Comparison of ENCODE assay signal across 8 cellular contexts in the genomic region with DNA sequence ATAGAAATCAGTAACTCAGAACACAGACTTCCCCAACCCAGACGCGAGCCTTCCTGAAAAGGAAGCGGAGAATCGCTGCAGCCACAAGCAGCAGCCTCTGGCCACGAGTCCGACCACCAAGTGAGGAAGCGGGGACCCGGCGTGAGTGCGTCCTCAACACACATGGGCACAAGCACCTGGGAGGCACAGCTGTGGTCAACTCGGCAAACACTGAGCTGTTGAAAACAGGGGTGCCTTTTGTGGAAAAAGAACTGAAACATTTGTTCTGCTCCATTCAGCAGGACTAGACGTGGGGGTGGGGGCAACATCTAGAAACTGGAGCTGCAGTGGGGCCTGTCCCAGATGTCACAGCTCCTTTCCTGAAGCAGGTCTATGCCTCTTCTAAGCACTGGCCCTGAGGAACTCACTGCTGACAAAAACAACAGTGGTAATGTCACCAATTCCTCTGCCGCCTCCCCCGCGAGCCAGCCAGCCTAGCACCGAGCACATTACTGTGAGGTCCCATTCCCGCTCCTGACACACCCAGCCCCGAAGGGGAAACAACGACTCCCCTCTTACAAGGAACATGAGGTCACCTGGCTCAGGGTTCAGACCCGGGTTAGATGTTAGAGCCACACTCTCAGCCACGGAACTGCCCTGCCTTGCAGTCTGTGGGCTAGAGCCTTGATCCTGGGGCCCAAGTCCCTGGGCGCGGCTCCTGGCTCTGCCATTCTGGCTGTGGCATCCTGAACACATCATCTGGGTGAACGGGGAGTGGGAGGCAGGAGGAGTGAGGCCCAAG. TPM values are rescaled to one million over a fixed set of nuclear protein-coding genes. Genes with fewer than 3 reads are reported as not detected.
DNase-seq lines count a peak whose midpoint lies in the region; ATAC-seq, FAIRE-seq and TF ChIP-seq lines count a peak whose summit lies in the region.

No MANE protein-coding gene starts in this region.

- ATAC-seq in HG02884 (IDR thresholded peaks at IDR 0.05; ENCODE audit: unreplicated experiment) (peak; percentile 52), pancreas (no peak), HG02973 (IDR thresholded peaks at IDR 0.05; ENCODE audit: unreplicated experiment) (no peak)

- no peak for DNase-seq in GM12892 (ENCODE audit: insufficient read length)
- peak; percentile 36 to 43 for DNase-seq in activated CD4-positive, alpha-beta T cell treated with anti-CD3 and anti-CD28 coated beads, Interleukin-2, amount 50 U/mL, for 4 hours
- DNase-seq in pancreas, result no peak
- DNase-seq in NCI-H69 (lab: John Stamatoyannopoulos, UW), result no peak
- no peak for DNase-seq in kidney

- no peaks in the 10 kb centered on the region for H3K36me3 Mint-ChIP-seq in nephron (ENCODE audit: low read depth)

- H3K4me3 ChIP-seq in pancreas (no peak overlapping the region), kidney (ENCODE audit: low read length in 2 of 2) (no peak overlapping the region)

- no peaks in the 10 kb centered on the region for H3K27me3 ChIP-seq in pancreas

- intact Hi-C loops in pancreas (cut with DNase I), result loop anchor here (5.0 to 10.0 kb wide), 3 partner anchors 47 to 140 kb away; no protein-coding TSS in a partner anchor
- intact Hi-C loops in kidney (cut with DNase I), result loop anchor here (10.0 kb wide), 1 partner anchor 113 kb away; no protein-coding TSS in a partner anchor

- no peaks in the 10 kb centered on the region for H3K9me3 Mint-ChIP-seq in nephron

- peaks cover 52% of the 10 kb centered on the region for H3K4me1 Mint-ChIP-seq in nephron

- peak overlapping the region; percentile 61 to 77 (median 67) for H3K27ac Mint-ChIP-seq in nephron

- peaks cover 4% of the 10 kb centered on the region for H3K27me3 Mint-ChIP-seq in nephron (ENCODE audit: low read depth)

- 90 to 92% methylated on average over 24 of the region's 24 CpGs for WGBS in pancreas, 2 donors

- H3K9me3 ChIP-seq in pancreas (no peaks in the 10 kb centered on the region), kidney (ENCODE audit: control insufficient read depth in 1 of 2, low read length in 2 of 2) (no peaks in the 10 kb centered on the region)

- TF ChIP-seq CTCF in nephron (IDR thresholded peaks at IDR 0.05; ENCODE audit: unreplicated experiment in 3 of 3) (no peak), pancreas (IDR thresholded peaks at IDR 0.05) (no peak), kidney (IDR thresholded peaks at IDR 0.05; ENCODE audit: borderline replicate concordance, extremely low read depth, insufficient read depth) (no peak)

- H3K27ac ChIP-seq in pancreas, result no peak overlapping the region
- no peak overlapping the region for H3K27ac ChIP-seq in kidney (ENCODE audit: low read depth in 2 of 2, low read length in 2 of 2)

- peaks cover 0 to 12% (median 2%) of the 10 kb centered on the region in 3 donors for H3K36me3 ChIP-seq in pancreas
- H3K36me3 ChIP-seq in kidney (ENCODE audit: control insufficient read depth in 1 of 2, insufficient read depth in 2 of 2, low read length in 2 of 2), result peaks cover 4 to 16% of the 10 kb centered on the region in 2 donors

- peak overlapping the region in 1 of 3 experiments; percentile 47 for H3K4me3 Mint-ChIP-seq in nephron

- TF ChIP-seq POLR2A in GM12892 (IDR thresholded peaks at IDR 0.05; ENCODE audit: low read depth, low read length), result no peak

- peaks cover 0 to 18% (median 0%) of the 10 kb centered on the region in 3 donors for H3K4me1 ChIP-seq in pancreas
- H3K4me1 ChIP-seq in kidney (ENCODE audit: control insufficient read depth in 1 of 2, insufficient read depth in 1 of 2, low read depth in 1 of 2, low read length in 2 of 2), result peaks cover 10 to 16% of the 10 kb centered on the region in 2 donors

- no peak overlapping the region for H3K9ac ChIP-seq in kidney (ENCODE audit: low read length in 2 of 2)

- FAIRE-seq in GM12892 (lab: Jason Lieb, UNC) (peak; percentile 38), pancreas (lab: Jason Lieb, UNC) (no peak), kidney (lab: Jason Lieb, UNC) (no peak)

RNA-seq across cellular contexts. Expression of a gene that starts 28.9 kb away (rescaled TPM):
- polyA plus RNA-seq in GM12892 (2012; ENCODE audit: missing spikeins), result 2.3 TPM
- total RNA-seq in pancreas (1 to 10 TPM; 4.7 to 7.4 (median 6.3) TPM), kidney (8.5 TPM)
- polyA plus RNA-seq in pancreas (10 to 100 TPM; 12.4 to 17.7 TPM), kidney (ENCODE audit: insufficient read depth, low read depth, low replicate concordance) (6.3 TPM)

RNA-seq across cellular contexts. Expression of a gene that starts 36.3 kb away (rescaled TPM):
- 51.9 TPM for polyA plus RNA-seq in GM12892 (2012; ENCODE audit: missing spikeins)
- 10 to 100 TPM; 27.6 to 37.7 (median 31.7) TPM for total RNA-seq in pancreas
- 10 to 100 TPM; 30.0 to 37.9 TPM for polyA plus RNA-seq in pancreas
- total RNA-seq in kidney, result 72.1 TPM
- polyA plus RNA-seq in kidney (ENCODE audit: insufficient read depth, low read depth, low replicate concordance), result 145 TPM

Comparison
In these comparisons a context has a peak if more than half of its experiments do, and no peak if none do; other contexts are left out.
1. DNase-seq: peak in activated CD4-positive, alpha-beta T cell treated with anti-CD3 and anti-CD28 coated beads, Interleukin-2, amount 50 U/mL, for 4 hours (2 of 2); none in GM12892 (single experiment), pancreas (0 of 6), NCI-H69 (single experiment) and kidney (single experiment).